In genomic region chrX:49053223-49054072, GRCh38 we compare ENCODE assay signal across 1 cellular context.
A peak's percentile ranks its signal among the peaks of the same experiment; 100 is the strongest.
TF ChIP-seq lines count a peak whose summit lies in the region.

No MANE protein-coding gene starts in this region.

TF ChIP-seq in K562, 482 proteins besides CTCF, POLR2A, EP300 and RAD21:
- TF ChIP-seq NRF1 (conservative IDR thresholded peaks at IDR 0.05 in 1 of 2, IDR thresholded peaks at IDR 0.05 in 1 of 2) (peak; percentile 87 to 89), RBFOX2 (IDR thresholded peaks at IDR 0.05; ENCODE audit: low read depth, low read length) (peak; percentile 70), L3MBTL2 (IDR thresholded peaks at IDR 0.05) (peak; percentile 71), ESRRA (IDR thresholded peaks at IDR 0.05; ENCODE audit: borderline replicate concordance, low read depth) (peak; percentile 36; the same call in 1 of the 2 replicates), CHD4 (IDR thresholded peaks at IDR 0.05; ENCODE audit: insufficient read depth, insufficient replicate concordance, low read depth, low read length, poor library complexity, severe bottlenecking) (no peak), ZNF639 (CRISPR knock-in tag; conservative IDR thresholded peaks at IDR 0.05 in 1 of 2, IDR thresholded peaks at IDR 0.05 in 1 of 2) (peak in 1 of 2 experiments; percentile 41; a peak in 1 of 4 replicates), ZNF217 (CRISPR knock-in tag; IDR thresholded peaks at IDR 0.05) (no peak), MAZ (CRISPR knock-in tag; conservative IDR thresholded peaks at IDR 0.05 in 1 of 2, IDR thresholded peaks at IDR 0.05 in 1 of 2) (peak in 1 of 2 experiments; percentile 39; a peak in 1 of 4 replicates), MEIS2 (IDR thresholded peaks at IDR 0.05; ENCODE audit: partially characterized antibody) (peak; percentile 10), ZFX (CRISPR knock-in tag; IDR thresholded peaks at IDR 0.05) (peak; percentile 46), POLR2G (IDR thresholded peaks at IDR 0.05; ENCODE audit: low read depth, low read length) (peak; percentile 71), PHF8 (IDR thresholded peaks at IDR 0.05; ENCODE audit: borderline replicate concordance, low read length) (peak; percentile 33; the same call in 1 of the 2 replicates), CXXC5 (CRISPR knock-in tag; IDR thresholded peaks at IDR 0.05) (peak; percentile 21; the same call in 1 of the 2 replicates), ZBTB9 (CRISPR knock-in tag; IDR thresholded peaks at IDR 0.05) (no peak), NR2C1 (IDR thresholded peaks at IDR 0.05) (peak; percentile 94), NR2C1 (tag; IDR thresholded peaks at IDR 0.05) (peak; percentile 94), E2F3 (CRISPR knock-in tag; IDR thresholded peaks at IDR 0.05) (no peak), NR2C2 (CRISPR knock-in tag; IDR thresholded peaks at IDR 0.05) (peak; percentile 92), NR2C2 (tag; IDR thresholded peaks at IDR 0.05) (peak; percentile 96), ZBTB7A (IDR thresholded peaks at IDR 0.05; ENCODE audit: borderline replicate concordance, control insufficient read depth, low read depth, low read length) (peak; percentile 64; the same call in 1 of the 2 replicates)
- TF ChIP-seq, protein P1, sequence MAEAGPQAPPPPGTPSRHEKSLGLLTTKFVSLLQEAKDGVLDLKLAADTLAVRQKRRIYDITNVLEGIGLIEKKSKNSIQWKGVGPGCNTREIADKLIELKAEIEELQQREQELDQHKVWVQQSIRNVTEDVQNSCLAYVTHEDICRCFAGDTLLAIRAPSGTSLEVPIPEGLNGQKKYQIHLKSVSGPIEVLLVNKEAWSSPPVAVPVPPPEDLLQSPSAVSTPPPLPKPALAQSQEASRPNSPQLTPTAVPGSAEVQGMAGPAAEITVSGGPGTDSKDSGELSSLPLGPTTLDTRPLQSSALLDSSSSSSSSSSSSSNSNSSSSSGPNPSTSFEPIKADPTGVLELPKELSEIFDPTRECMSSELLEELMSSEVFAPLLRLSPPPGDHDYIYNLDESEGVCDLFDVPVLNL (CRISPR knock-in tag; IDR thresholded peaks at IDR 0.05; ENCODE audit: low read depth) = no peak
- TF ChIP-seq, protein P2, sequence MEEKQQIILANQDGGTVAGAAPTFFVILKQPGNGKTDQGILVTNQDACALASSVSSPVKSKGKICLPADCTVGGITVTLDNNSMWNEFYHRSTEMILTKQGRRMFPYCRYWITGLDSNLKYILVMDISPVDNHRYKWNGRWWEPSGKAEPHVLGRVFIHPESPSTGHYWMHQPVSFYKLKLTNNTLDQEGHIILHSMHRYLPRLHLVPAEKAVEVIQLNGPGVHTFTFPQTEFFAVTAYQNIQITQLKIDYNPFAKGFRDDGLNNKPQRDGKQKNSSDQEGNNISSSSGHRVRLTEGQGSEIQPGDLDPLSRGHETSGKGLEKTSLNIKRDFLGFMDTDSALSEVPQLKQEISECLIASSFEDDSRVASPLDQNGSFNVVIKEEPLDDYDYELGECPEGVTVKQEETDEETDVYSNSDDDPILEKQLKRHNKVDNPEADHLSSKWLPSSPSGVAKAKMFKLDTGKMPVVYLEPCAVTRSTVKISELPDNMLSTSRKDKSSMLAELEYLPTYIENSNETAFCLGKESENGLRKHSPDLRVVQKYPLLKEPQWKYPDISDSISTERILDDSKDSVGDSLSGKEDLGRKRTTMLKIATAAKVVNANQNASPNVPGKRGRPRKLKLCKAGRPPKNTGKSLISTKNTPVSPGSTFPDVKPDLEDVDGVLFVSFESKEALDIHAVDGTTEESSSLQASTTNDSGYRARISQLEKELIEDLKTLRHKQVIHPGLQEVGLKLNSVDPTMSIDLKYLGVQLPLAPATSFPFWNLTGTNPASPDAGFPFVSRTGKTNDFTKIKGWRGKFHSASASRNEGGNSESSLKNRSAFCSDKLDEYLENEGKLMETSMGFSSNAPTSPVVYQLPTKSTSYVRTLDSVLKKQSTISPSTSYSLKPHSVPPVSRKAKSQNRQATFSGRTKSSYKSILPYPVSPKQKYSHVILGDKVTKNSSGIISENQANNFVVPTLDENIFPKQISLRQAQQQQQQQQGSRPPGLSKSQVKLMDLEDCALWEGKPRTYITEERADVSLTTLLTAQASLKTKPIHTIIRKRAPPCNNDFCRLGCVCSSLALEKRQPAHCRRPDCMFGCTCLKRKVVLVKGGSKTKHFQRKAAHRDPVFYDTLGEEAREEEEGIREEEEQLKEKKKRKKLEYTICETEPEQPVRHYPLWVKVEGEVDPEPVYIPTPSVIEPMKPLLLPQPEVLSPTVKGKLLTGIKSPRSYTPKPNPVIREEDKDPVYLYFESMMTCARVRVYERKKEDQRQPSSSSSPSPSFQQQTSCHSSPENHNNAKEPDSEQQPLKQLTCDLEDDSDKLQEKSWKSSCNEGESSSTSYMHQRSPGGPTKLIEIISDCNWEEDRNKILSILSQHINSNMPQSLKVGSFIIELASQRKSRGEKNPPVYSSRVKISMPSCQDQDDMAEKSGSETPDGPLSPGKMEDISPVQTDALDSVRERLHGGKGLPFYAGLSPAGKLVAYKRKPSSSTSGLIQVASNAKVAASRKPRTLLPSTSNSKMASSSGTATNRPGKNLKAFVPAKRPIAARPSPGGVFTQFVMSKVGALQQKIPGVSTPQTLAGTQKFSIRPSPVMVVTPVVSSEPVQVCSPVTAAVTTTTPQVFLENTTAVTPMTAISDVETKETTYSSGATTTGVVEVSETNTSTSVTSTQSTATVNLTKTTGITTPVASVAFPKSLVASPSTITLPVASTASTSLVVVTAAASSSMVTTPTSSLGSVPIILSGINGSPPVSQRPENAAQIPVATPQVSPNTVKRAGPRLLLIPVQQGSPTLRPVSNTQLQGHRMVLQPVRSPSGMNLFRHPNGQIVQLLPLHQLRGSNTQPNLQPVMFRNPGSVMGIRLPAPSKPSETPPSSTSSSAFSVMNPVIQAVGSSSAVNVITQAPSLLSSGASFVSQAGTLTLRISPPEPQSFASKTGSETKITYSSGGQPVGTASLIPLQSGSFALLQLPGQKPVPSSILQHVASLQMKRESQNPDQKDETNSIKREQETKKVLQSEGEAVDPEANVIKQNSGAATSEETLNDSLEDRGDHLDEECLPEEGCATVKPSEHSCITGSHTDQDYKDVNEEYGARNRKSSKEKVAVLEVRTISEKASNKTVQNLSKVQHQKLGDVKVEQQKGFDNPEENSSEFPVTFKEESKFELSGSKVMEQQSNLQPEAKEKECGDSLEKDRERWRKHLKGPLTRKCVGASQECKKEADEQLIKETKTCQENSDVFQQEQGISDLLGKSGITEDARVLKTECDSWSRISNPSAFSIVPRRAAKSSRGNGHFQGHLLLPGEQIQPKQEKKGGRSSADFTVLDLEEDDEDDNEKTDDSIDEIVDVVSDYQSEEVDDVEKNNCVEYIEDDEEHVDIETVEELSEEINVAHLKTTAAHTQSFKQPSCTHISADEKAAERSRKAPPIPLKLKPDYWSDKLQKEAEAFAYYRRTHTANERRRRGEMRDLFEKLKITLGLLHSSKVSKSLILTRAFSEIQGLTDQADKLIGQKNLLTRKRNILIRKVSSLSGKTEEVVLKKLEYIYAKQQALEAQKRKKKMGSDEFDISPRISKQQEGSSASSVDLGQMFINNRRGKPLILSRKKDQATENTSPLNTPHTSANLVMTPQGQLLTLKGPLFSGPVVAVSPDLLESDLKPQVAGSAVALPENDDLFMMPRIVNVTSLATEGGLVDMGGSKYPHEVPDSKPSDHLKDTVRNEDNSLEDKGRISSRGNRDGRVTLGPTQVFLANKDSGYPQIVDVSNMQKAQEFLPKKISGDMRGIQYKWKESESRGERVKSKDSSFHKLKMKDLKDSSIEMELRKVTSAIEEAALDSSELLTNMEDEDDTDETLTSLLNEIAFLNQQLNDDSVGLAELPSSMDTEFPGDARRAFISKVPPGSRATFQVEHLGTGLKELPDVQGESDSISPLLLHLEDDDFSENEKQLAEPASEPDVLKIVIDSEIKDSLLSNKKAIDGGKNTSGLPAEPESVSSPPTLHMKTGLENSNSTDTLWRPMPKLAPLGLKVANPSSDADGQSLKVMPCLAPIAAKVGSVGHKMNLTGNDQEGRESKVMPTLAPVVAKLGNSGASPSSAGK (IDR thresholded peaks at IDR 0.05) = peak; percentile 78
- TF ChIP-seq, protein P3, sequence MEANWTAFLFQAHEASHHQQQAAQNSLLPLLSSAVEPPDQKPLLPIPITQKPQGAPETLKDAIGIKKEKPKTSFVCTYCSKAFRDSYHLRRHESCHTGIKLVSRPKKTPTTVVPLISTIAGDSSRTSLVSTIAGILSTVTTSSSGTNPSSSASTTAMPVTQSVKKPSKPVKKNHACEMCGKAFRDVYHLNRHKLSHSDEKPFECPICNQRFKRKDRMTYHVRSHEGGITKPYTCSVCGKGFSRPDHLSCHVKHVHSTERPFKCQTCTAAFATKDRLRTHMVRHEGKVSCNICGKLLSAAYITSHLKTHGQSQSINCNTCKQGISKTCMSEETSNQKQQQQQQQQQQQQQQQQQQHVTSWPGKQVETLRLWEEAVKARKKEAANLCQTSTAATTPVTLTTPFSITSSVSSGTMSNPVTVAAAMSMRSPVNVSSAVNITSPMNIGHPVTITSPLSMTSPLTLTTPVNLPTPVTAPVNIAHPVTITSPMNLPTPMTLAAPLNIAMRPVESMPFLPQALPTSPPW (CRISPR knock-in tag; IDR thresholded peaks at IDR 0.05) = peak; percentile 76
- TF ChIP-seq, protein P4, sequence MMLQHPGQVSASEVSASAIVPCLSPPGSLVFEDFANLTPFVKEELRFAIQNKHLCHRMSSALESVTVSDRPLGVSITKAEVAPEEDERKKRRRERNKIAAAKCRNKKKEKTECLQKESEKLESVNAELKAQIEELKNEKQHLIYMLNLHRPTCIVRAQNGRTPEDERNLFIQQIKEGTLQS (IDR thresholded peaks at IDR 0.05) = no peak
- TF ChIP-seq, protein P4 (CRISPR knock-in tag; conservative IDR thresholded peaks at IDR 0.05) = no peak
- TF ChIP-seq, protein P5, sequence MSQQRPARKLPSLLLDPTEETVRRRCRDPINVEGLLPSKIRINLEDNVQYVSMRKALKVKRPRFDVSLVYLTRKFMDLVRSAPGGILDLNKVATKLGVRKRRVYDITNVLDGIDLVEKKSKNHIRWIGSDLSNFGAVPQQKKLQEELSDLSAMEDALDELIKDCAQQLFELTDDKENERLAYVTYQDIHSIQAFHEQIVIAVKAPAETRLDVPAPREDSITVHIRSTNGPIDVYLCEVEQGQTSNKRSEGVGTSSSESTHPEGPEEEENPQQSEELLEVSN (IDR thresholded peaks at IDR 0.05; ENCODE audit: borderline replicate concordance in 1 of 2, extremely low read depth in 1 of 2, insufficient read depth in 1 of 2, insufficient read length in 1 of 2, low read depth in 1 of 2, low read length in 1 of 2, poor library complexity in 1 of 2, severe bottlenecking in 1 of 2) = peak; percentile 27 to 84
- TF ChIP-seq, protein P6, sequence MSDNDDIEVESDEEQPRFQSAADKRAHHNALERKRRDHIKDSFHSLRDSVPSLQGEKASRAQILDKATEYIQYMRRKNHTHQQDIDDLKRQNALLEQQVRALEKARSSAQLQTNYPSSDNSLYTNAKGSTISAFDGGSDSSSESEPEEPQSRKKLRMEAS (CRISPR knock-in tag; IDR thresholded peaks at IDR 0.05) = peak; percentile 63
